11 cellular contexts compared by ENCODE assay signal in the genomic region with DNA sequence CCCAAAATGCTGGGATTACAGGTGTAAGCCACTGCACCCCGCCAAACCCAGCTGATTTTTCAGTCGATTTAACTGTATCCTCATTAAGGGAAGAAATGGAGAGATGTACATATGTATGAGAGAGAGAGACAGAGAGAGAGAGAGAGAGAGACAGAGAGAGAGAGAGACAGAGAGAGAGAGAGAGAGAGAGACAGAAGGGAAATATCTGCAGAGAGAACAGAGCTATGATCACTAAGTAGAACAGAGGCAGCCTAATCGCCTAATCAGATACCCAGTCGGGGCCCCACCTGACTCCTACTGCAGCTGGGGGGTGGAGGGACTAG.
A peak's percentile ranks its signal among the peaks of the same experiment; 100 is the strongest.
DNase-seq lines count a peak whose midpoint lies in the region; ATAC-seq and TF ChIP-seq lines count a peak whose summit lies in the region.
"Had no signal": no experiment of that assay in that cellular context is flagged by ENCODE, and none has a peak within 500 bp of the region (broad histone marks: within the 10 kb centered on the region; RNA-seq: fewer than 3 reads in every experiment).

No MANE protein-coding gene starts in this region.

- H3K4me3 ChIP-seq in H7 (ENCODE audit: insufficient read depth, low read depth, low read length), result peak overlapping the region; percentile 45
- H3K4me3 ChIP-seq in Panc1 (ENCODE audit: low read depth in 2 of 2, low read length in 2 of 2), result no peak overlapping the region
- H3K4me3 ChIP-seq in hepatocyte, result no peak overlapping the region

- DNase-seq in H7 (no peak), Panc1 (ENCODE audit: low read depth, low spot score) (no peak), hepatocyte (ENCODE audit: low spot score) (no peak), progenitor cell of endocrine pancreas (ENCODE audit: low spot score, unreplicated experiment) (no peak), middle frontal gyrus (ENCODE audit: extremely low spot score, low spot score) (no peak)
- no peak for DNase-seq in activated CD4-positive, alpha-beta memory T cell treated with anti-CD3 and anti-CD28 coated beads for 36 hours
- DNase-seq: KBM-7, T-helper 1 cell had no signal

- peaks cover 14% of the 10 kb centered on the region for H3K4me1 Mint-ChIP-seq in progenitor cell of endocrine pancreas (ENCODE audit: low read depth)
- peaks cover 9% of the 10 kb centered on the region for H3K4me1 Mint-ChIP-seq in activated CD4-positive, alpha-beta memory T cell treated with anti-CD3 and anti-CD28 coated beads for 36 hours (ENCODE audit: low read depth)

- H4K20me1 ChIP-seq in hepatocyte (ENCODE audit: insufficient read depth, poor library complexity, severe bottlenecking), result no peaks in the 10 kb centered on the region

- H3K4me2 ChIP-seq in hepatocyte, result peak overlapping the region; percentile 81

- peak overlapping the region; percentile 76 for H2AFZ ChIP-seq in hepatocyte

- H3K27me3 ChIP-seq in H7 (ENCODE audit: control insufficient read depth, insufficient read depth, low read length) (peaks cover 10% of the 10 kb centered on the region), Panc1 (ENCODE audit: control insufficient read depth, insufficient read depth, low read length) (no peaks in the 10 kb centered on the region), hepatocyte (peaks cover 37% of the 10 kb centered on the region)

- no peaks in the 10 kb centered on the region for H3K36me3 Mint-ChIP-seq in progenitor cell of endocrine pancreas (ENCODE audit: insufficient read depth)
- H3K36me3 Mint-ChIP-seq in activated CD4-positive, alpha-beta memory T cell treated with anti-CD3 and anti-CD28 coated beads for 36 hours, result no peaks in the 10 kb centered on the region

- no peak overlapping the region for H3K27ac ChIP-seq in Panc1 (ENCODE audit: low read length)
- no peak overlapping the region for H3K27ac ChIP-seq in hepatocyte

- peaks cover 52% of the 10 kb centered on the region for H3K27me3 Mint-ChIP-seq in progenitor cell of endocrine pancreas
- peaks cover 55% of the 10 kb centered on the region for H3K27me3 Mint-ChIP-seq in activated CD4-positive, alpha-beta memory T cell treated with anti-CD3 and anti-CD28 coated beads for 36 hours

- POLR2A ChIA-PET in Panc1 (lab: Charles Lee), result interaction anchor here (0.6 kb wide), 1 partner anchor 65 kb away, joined by 4 read pairs; no protein-coding TSS in a partner anchor
- POLR2A ChIA-PET in activated CD4-positive, alpha-beta memory T cell treated with anti-CD3 and anti-CD28 coated beads for 36 hours (lab: Charles Lee), result no interaction called here

- intact Hi-C loops in Panc1 (cut with micrococcal nuclease; ENCODE audit: unreplicated experiment), result no loop called here
- intact Hi-C loops in activated CD4-positive, alpha-beta memory T cell treated with anti-CD3 and anti-CD28 coated beads for 36 hours (cut with micrococcal nuclease), result no loop called here

- CTCF ChIA-PET in Panc1 (lab: Charles Lee), result interaction anchor here (0.6 to 0.7 kb wide), 2 partner anchors 30 to 51 kb away, joined by 3 to 5 read pairs; no protein-coding TSS in a partner anchor
- CTCF ChIA-PET in activated CD4-positive, alpha-beta memory T cell treated with anti-CD3 and anti-CD28 coated beads for 36 hours (lab: Charles Lee), result no interaction called here

- H3K4me1 ChIP-seq in Panc1 (ENCODE audit: control insufficient read depth, insufficient read depth, low read length), result peaks cover 13% of the 10 kb centered on the region
- peaks cover 10% of the 10 kb centered on the region for H3K4me1 ChIP-seq in hepatocyte (ENCODE audit: insufficient read depth)

- WGBS in hepatocyte (ENCODE audit: low lambda C conversion rate, missing lambda C conversion rate), result 38% methylated on average over 4 of the region's 4 CpGs

- no peaks in the 10 kb centered on the region for H3K9me3 Mint-ChIP-seq in progenitor cell of endocrine pancreas (ENCODE audit: low read depth)
- no peaks in the 10 kb centered on the region for H3K9me3 Mint-ChIP-seq in activated CD4-positive, alpha-beta memory T cell treated with anti-CD3 and anti-CD28 coated beads for 36 hours

- no peaks in the 10 kb centered on the region for H3K9me2 ChIP-seq in hepatocyte (replicated peaks; ENCODE audit: insufficient read depth)

- H3K79me2 ChIP-seq in hepatocyte, result no peaks in the 10 kb centered on the region

- no peaks in the 10 kb centered on the region for H3K9me3 ChIP-seq in Panc1 (ENCODE audit: control insufficient read depth, insufficient read depth, low read depth, low read length)
- H3K9me3 ChIP-seq in hepatocyte (ENCODE audit: low read depth), result no peaks in the 10 kb centered on the region

- no peak for TF ChIP-seq CTCF in Panc1 (IDR thresholded peaks at IDR 0.05)
- no peak for TF ChIP-seq CTCF in hepatocyte (IDR thresholded peaks at IDR 0.05; ENCODE audit: poor library complexity)
- TF ChIP-seq CTCF in progenitor cell of endocrine pancreas (IDR thresholded peaks at IDR 0.05; ENCODE audit: unreplicated experiment), result no peak

- H3K36me3 ChIP-seq in H7 (replicated peaks; ENCODE audit: control insufficient read depth, insufficient read depth, low read length) (no peaks in the 10 kb centered on the region), Panc1 (ENCODE audit: control insufficient read depth, insufficient read depth, low read length) (no peaks in the 10 kb centered on the region), hepatocyte (replicated peaks; ENCODE audit: insufficient read depth, low read depth) (no peaks in the 10 kb centered on the region)

- peak overlapping the region; percentile 63 for H3K4me3 Mint-ChIP-seq in progenitor cell of endocrine pancreas (ENCODE audit: low read depth)
- no peak overlapping the region for H3K4me3 Mint-ChIP-seq in activated CD4-positive, alpha-beta memory T cell treated with anti-CD3 and anti-CD28 coated beads for 36 hours

- H3K27ac Mint-ChIP-seq in progenitor cell of endocrine pancreas, result no peak overlapping the region
- H3K27ac Mint-ChIP-seq in activated CD4-positive, alpha-beta memory T cell treated with anti-CD3 and anti-CD28 coated beads for 36 hours, result no peak overlapping the region
- H3K27ac Mint-ChIP-seq: stimulated activated naive CD8-positive, alpha-beta T cell treated with anti-CD3 and anti-CD28 coated beads, Interleukin-15, Interleukin-2, amounts not matched to agents 100 ng/mL and 50 ng/mL, for 24 hours had no signal

- ATAC-seq in Panc1 (peak; percentile 57), HG03159 (IDR thresholded peaks at IDR 0.05; ENCODE audit: unreplicated experiment) (no peak)
- ATAC-seq: HCT116 had no signal

- BruUV-seq in Panc1 (replicated peaks; lab: Mats Ljungman, UMichigan), result no TSS peak

- in situ Hi-C loops in Panc1 (cut with HindIII; ENCODE audit: low pct_unique_long_range_greater_than_20kb, low sequenced_read_pairs), result no loop called here
